8 cellular contexts compared by ENCODE assay signal in genomic region chr19:40225440-40226305, GRCh38. TPM values are rescaled to one million over a fixed set of nuclear protein-coding genes. Genes with fewer than 3 reads are reported as not detected.
DNase-seq lines count a peak whose midpoint lies in the region; ATAC-seq and TF ChIP-seq lines count a peak whose summit lies in the region.

No MANE protein-coding gene starts in this region.

- peaks cover 5% of the 10 kb centered on the region for H3K9me3 Mint-ChIP-seq in T-helper 2 cell treated with Interferon-gamma antibody and Interleukin-4, amounts not matched to agents 5 μg/mL and 100 μg/mL, for 36 hours

- peak overlapping the region; percentile 1 for H3K4me3 Mint-ChIP-seq in T-helper 2 cell treated with Interferon-gamma antibody and Interleukin-4, amounts not matched to agents 5 μg/mL and 100 μg/mL, for 36 hours

- TF ChIP-seq POLR2A in stomach (IDR thresholded peaks at IDR 0.05), result no peak

- H3K9me2 ChIP-seq in PC-3 (replicated peaks; ENCODE audit: low read length), result no peaks in the 10 kb centered on the region

- H3K4me1 ChIP-seq in PC-3 (ENCODE audit: insufficient read depth, low read length) (peaks cover 17% of the 10 kb centered on the region), stomach (peaks cover 13 to 27% (median 18%) of the 10 kb centered on the region in 4 donors)

- peak overlapping the region; percentile 68 for H3K4me2 ChIP-seq in PC-3 (ENCODE audit: low read length)

- BruUV-seq in PC-3 (replicated peaks; lab: Mats Ljungman, UMichigan), result no TSS peak

- 20 to 28% (median 22%) methylated on average over 21 of the region's 21 CpGs for WGBS in stomach, 5 donors

- H3F3A ChIP-seq in PC-3 (ENCODE audit: low read length, unreplicated experiment), result no peaks in the 10 kb centered on the region

- H3K27me3 Mint-ChIP-seq in T-helper 2 cell treated with Interferon-gamma antibody and Interleukin-4, amounts not matched to agents 5 μg/mL and 100 μg/mL, for 36 hours (ENCODE audit: low read depth), result peaks cover 46% of the 10 kb centered on the region

- POLR2A ChIA-PET in PC-3 (lab: Charles Lee; ENCODE audit: unreplicated experiment), result no interaction called here
- POLR2A ChIA-PET in RWPE1 (lab: Yijun Ruan, JAX; ENCODE audit: low non-redundant PET), result no interaction called here

- peak overlapping the region; percentile 59 for H2AFZ ChIP-seq in PC-3 (ENCODE audit: low read length)

- ATAC-seq in PC-3 (peak; percentile 16), GM21390 (IDR thresholded peaks at IDR 0.05; ENCODE audit: unreplicated experiment) (no peak)

- peaks cover 2% of the 10 kb centered on the region for H3K36me3 Mint-ChIP-seq in T-helper 2 cell treated with Interferon-gamma antibody and Interleukin-4, amounts not matched to agents 5 μg/mL and 100 μg/mL, for 36 hours (ENCODE audit: low read depth)

- H3K9ac ChIP-seq in PC-3 (ENCODE audit: low read length), result no peak overlapping the region

- H3K27me3 ChIP-seq in PC-3 (ENCODE audit: low read length) (no peaks in the 10 kb centered on the region), stomach (peaks cover 0 to 71% (median 39%) of the 10 kb centered on the region in 3 donors)

- H3K79me2 ChIP-seq in PC-3 (ENCODE audit: low read length), result no peaks in the 10 kb centered on the region

- no peak for DNase-seq in T-helper 2 cell treated with Interferon-gamma antibody and Interleukin-4, amounts not matched to agents 5 μg/mL and 100 μg/mL, for 36 hours (ENCODE audit: low spot score)
- DNase-seq in T-helper 2 cell (no peak), PC-3 (no peak), fibroblast of the aortic adventitia (ENCODE audit: low read depth) (peak; percentile 27), stomach (no peak), RWPE1 (ENCODE audit: low spot score) (no peak), NCI-H510A treated with DMSO at 0.1 percent for 48 hours (lab: John Stamatoyannopoulos, UW) (no peak)

- H3K4me3 ChIP-seq in PC-3 (ENCODE audit: low read length) (peak overlapping the region; percentile 40; the same call in 1 of the 2 replicates), fibroblast of the aortic adventitia (ENCODE audit: low read depth, low read length) (peak overlapping the region; percentile 35), stomach (peak overlapping the region; percentile 25 to 41 (median 32))

- no peaks in the 10 kb centered on the region for H4K20me1 ChIP-seq in PC-3 (ENCODE audit: low read length)

- TF ChIP-seq EP300 in stomach (IDR thresholded peaks at IDR 0.05), result no peak

- intact Hi-C loops in PC-3 (cut with micrococcal nuclease) (no loop called here), stomach (cut with DNase I; ENCODE audit: low total_unique reads) (no loop called here)

- TF ChIP-seq CTCF in PC-3 (conservative IDR thresholded peaks at IDR 0.05; ENCODE audit: low read depth, low read length) (no peak; the same call in 1 of the 2 replicates), fibroblast of the aortic adventitia (IDR thresholded peaks at IDR 0.05; ENCODE audit: insufficient read depth, low read length) (peak; percentile 20), stomach (IDR thresholded peaks at IDR 0.05) (no peak), RWPE1 (conservative IDR thresholded peaks at IDR 0.05; ENCODE audit: low read depth) (no peak)

- H3K27ac Mint-ChIP-seq in T-helper 2 cell treated with Interferon-gamma antibody and Interleukin-4, amounts not matched to agents 5 μg/mL and 100 μg/mL, for 36 hours, result no peak overlapping the region

- H3K9me3 ChIP-seq in PC-3 (ENCODE audit: low read length) (no peaks in the 10 kb centered on the region), stomach (no peaks in the 10 kb centered on the region)

- CTCF ChIA-PET in PC-3 (lab: Charles Lee), result no interaction called here
- CTCF ChIA-PET in RWPE1 (lab: Yijun Ruan, JAX), result interaction anchor here (1.7 kb wide), 1 partner anchor 86 kb away, joined by 7 read pairs; no protein-coding TSS in a partner anchor

- H3K27ac ChIP-seq in PC-3 (ENCODE audit: low read length) (no peak overlapping the region), stomach (no peak overlapping the region), RWPE1 (no peak overlapping the region)

- H3K36me3 ChIP-seq in PC-3 (ENCODE audit: low read depth, low read length) (no peaks in the 10 kb centered on the region), stomach (no peaks in the 10 kb centered on the region)

- peaks cover 6% of the 10 kb centered on the region for H3K4me1 Mint-ChIP-seq in T-helper 2 cell treated with Interferon-gamma antibody and Interleukin-4, amounts not matched to agents 5 μg/mL and 100 μg/mL, for 36 hours (ENCODE audit: low read depth)

RNA-seq across cellular contexts. Expression of gene CCNP, which starts 0.8 kb away (rescaled TPM):
- not detected in 2 replicates for total RNA-seq in PC-3 (2014; rRNA removed)
- 0.33 TPM in 1 of 2 replicates, not detected in the other for total RNA-seq in fibroblast of the aortic adventitia (ENCODE audit: low replicate concordance)
- total RNA-seq in stomach, result not detected
- under 1 TPM in 2 of 3 donors, not detected in 1; 0.19 to 0.48 TPM for polyA plus RNA-seq in stomach

RNA-seq across cellular contexts. Expression of gene TTC9B, which starts 7.5 kb away (rescaled TPM):
- total RNA-seq in PC-3 (2014; rRNA removed) (0.15 and 0.17 TPM in 2 replicates), fibroblast of the aortic adventitia (ENCODE audit: low replicate concordance) (not detected in 2 replicates), stomach (under 1 TPM in 1 of 5 donors, not detected in 4; 0.37 TPM)
- under 1 TPM in 1 of 3 donors, not detected in 2; 0.35 TPM for polyA plus RNA-seq in stomach

RNA-seq across cellular contexts. Expression of gene MAP3K10, which starts 34.4 kb away (rescaled TPM):
- total RNA-seq in PC-3 (2014; rRNA removed) (11.2 and 13.0 TPM in 2 replicates), fibroblast of the aortic adventitia (ENCODE audit: low replicate concordance) (5.0 and 8.0 TPM in 2 replicates), stomach (10 to 100 TPM in 4 of 5 donors, 1 to 10 TPM in 1; 8.8 to 34.5 (median 15.2) TPM)
- polyA plus RNA-seq in stomach, result 10 to 100 TPM in 1 of 3 donors, 1 to 10 TPM in 2; 5.2 to 18.3 (median 6.1) TPM

RNA-seq across cellular contexts. Expression of gene AKT2, which starts 59.5 kb away (rescaled TPM):
- total RNA-seq in PC-3 (2014; rRNA removed), result 80.6 and 84.9 TPM in 2 replicates
- total RNA-seq in fibroblast of the aortic adventitia (ENCODE audit: low replicate concordance), result 124 and 132 TPM in 2 replicates
- 100 to 1,000 TPM in 3 of 5 donors, 10 to 100 TPM in 2; 71.8 to 227 (median 104) TPM for total RNA-seq in stomach
- polyA plus RNA-seq in stomach, result 10 to 100 TPM; 26.0 to 42.5 (median 37.6) TPM
